ENCODE assay signal across 16 cellular contexts in the genomic region with DNA sequence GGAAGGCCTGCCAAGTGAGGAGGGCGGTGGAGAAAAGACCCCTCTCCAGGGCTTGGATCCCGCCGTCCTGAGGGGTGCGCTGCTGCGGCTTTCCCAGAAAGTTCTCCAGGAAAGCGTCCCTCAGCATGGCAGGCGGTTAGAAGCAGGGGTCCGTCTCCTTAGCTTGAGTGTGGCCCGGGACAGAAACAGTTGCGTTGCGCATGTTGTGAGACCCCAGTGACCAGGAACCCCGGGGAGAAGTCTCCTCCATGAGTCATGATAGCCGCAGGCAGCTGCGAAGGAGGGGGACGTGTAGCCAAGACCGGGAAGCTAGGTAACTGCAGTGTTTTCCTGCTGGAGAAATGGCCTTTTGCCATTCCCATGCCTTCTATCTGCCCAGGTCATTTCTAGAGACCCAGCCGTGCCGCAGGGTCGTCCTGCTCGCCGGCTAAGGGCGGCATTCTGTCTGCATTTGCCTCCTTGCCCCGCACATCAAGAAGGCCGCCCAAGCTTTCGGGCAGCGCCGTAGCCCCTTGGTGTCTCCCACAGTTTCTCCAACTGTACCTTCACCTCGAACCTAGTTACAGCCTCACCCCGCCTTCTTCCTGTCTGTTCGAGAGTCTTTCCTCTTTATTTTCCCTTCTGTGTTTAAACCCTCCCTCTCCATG. TPM values are rescaled to one million over a fixed set of nuclear protein-coding genes. Genes with fewer than 3 reads are reported as not detected.
DNase-seq lines count a peak whose midpoint lies in the region; ATAC-seq, FAIRE-seq and TF ChIP-seq lines count a peak whose summit lies in the region.
"Had no signal": no experiment of that assay in that cellular context is flagged by ENCODE, and none has a peak within 500 bp of the region (broad histone marks: within the 10 kb centered on the region; RNA-seq: fewer than 3 reads in every experiment).

No MANE protein-coding gene starts in this region.

- no peak for DNase-seq in cardiac muscle cell (ENCODE audit: low read depth in 1 of 2, low spot score in 1 of 2)
- DNase-seq in cardiac septum (ENCODE audit: low spot score): no peak
- DNase-seq in activated naive CD8-positive, alpha-beta T cell treated with anti-CD3 and anti-CD28 coated beads for 36 hours: no peak
- DNase-seq in HepG2 (ENCODE audit: low spot score): no peak
- no peak for DNase-seq in upper lobe of right lung
- DNase-seq in hypothalamus (lab: John Stamatoyannopoulos, UW): no peak
- DNase-seq in cerebellar cortex (ENCODE audit: low spot score): no peak
- DNase-seq in urothelium cell line (ENCODE audit: low spot score): no peak
- DNase-seq: DMS 273 treated with DMSO at 0.1 percent for 48 hours; effector CD4-positive, alpha-beta T cell; MV-4-11; NCI-H69; stimulated activated CD4-positive, alpha-beta T cell treated with anti-CD3 and anti-CD28 coated beads, Interleukin-1b, Interleukin-23, amount 100 ng/mL, for 48 hours; transverse colon had no signal

- TF ChIP-seq EP300 in HepG2 (IDR thresholded peaks at IDR 0.05; ENCODE audit: low read depth in 2 of 2, low read length in 2 of 2) (no peak), HepG2 (CRISPR knock-in tag; IDR thresholded peaks at IDR 0.05; ENCODE audit: borderline replicate concordance) (no peak)

- POLR2A ChIA-PET in HepG2 (lab: Yijun Ruan, JAX): no interaction called here

- peaks cover 22% of the 10 kb centered on the region for H3K36me3 Mint-ChIP-seq in activated naive CD8-positive, alpha-beta T cell treated with anti-CD3 and anti-CD28 coated beads for 36 hours

- no peaks in the 10 kb centered on the region for H3K79me2 ChIP-seq in HepG2 (ENCODE audit: insufficient read depth, low read length)

- H2AFZ ChIP-seq in HepG2 (ENCODE audit: low read length): no peak overlapping the region

- TF ChIP-seq CTCF in cardiac muscle cell (IDR thresholded peaks at IDR 0.05; ENCODE audit: low read depth, low read length): no peak
- no peak for TF ChIP-seq CTCF in HepG2 (CRISPR knock-in tag; IDR thresholded peaks at IDR 0.05)
- TF ChIP-seq CTCF in upper lobe of right lung (IDR thresholded peaks at IDR 0.05): no peak

- H3K9me3 Mint-ChIP-seq in activated naive CD8-positive, alpha-beta T cell treated with anti-CD3 and anti-CD28 coated beads for 36 hours: peaks cover 11% of the 10 kb centered on the region

- CTCF ChIA-PET in HepG2 (lab: Yijun Ruan, JAX; ENCODE audit: low intra/inter-chr PET ratio, low total read pairs): no interaction called here

- H3K9ac ChIP-seq in HepG2 (ENCODE audit: insufficient read depth, low read depth, low read length): no peak overlapping the region

- H3K4me1 ChIP-seq in cardiac muscle cell (ENCODE audit: low read depth) (peaks cover 9% of the 10 kb centered on the region), HepG2 (ENCODE audit: insufficient read depth, low read length) (no peaks in the 10 kb centered on the region), upper lobe of right lung (no peaks in the 10 kb centered on the region)
- H3K4me1 ChIP-seq: right atrium auricular region, transverse colon had no signal

- H3K4me3 ChIP-seq in cardiac muscle cell: no peak overlapping the region
- no peak overlapping the region for H3K4me3 ChIP-seq in HepG2 (replicated peaks in 1 of 3; ENCODE audit: insufficient read depth in 1 of 3, low read depth in 2 of 3, low read length in 3 of 3)
- H3K4me3 ChIP-seq in upper lobe of right lung: no peak overlapping the region
- H3K4me3 ChIP-seq: right atrium auricular region, transverse colon had no signal

- H3K4me3 Mint-ChIP-seq in activated naive CD8-positive, alpha-beta T cell treated with anti-CD3 and anti-CD28 coated beads for 36 hours: peak overlapping the region; percentile 66

- H3K9me3 ChIP-seq in cardiac muscle cell (ENCODE audit: low read depth) (no peaks in the 10 kb centered on the region), HepG2 (ENCODE audit: low read length) (no peaks in the 10 kb centered on the region), upper lobe of right lung (no peaks in the 10 kb centered on the region)
- H3K9me3 ChIP-seq: right atrium auricular region had no signal

- no peaks in the 10 kb centered on the region for H3K27me3 Mint-ChIP-seq in activated naive CD8-positive, alpha-beta T cell treated with anti-CD3 and anti-CD28 coated beads for 36 hours

- FAIRE-seq in HepG2 (lab: Jason Lieb, UNC): no peak
- FAIRE-seq in urothelium cell line (lab: Jason Lieb, UNC): no peak

- WGBS in HepG2 (ENCODE audit: low lambda C conversion rate): 96% methylated on average over 28 of the region's 30 CpGs

- no peak overlapping the region for H3K4me2 ChIP-seq in HepG2 (ENCODE audit: low read depth, low read length)

- no peaks in the 10 kb centered on the region for H3K4me1 Mint-ChIP-seq in activated naive CD8-positive, alpha-beta T cell treated with anti-CD3 and anti-CD28 coated beads for 36 hours

- TF ChIP-seq RAD21 in HepG2 (CRISPR knock-in tag; IDR thresholded peaks at IDR 0.05): no peak

- peaks cover 7% of the 10 kb centered on the region for H3K36me3 ChIP-seq in cardiac muscle cell
- peaks cover 4 to 19% of the 10 kb centered on the region in 2 experiments; a peak in 2 of 5 replicates for H3K36me3 ChIP-seq in HepG2 (replicated peaks in 1 of 2; ENCODE audit: control insufficient read depth in 1 of 2, insufficient read depth in 2 of 2, low read length in 2 of 2)
- H3K36me3 ChIP-seq in upper lobe of right lung: peaks cover 41% of the 10 kb centered on the region

- H3K27me3 ChIP-seq in cardiac muscle cell: no peaks in the 10 kb centered on the region
- no peaks in the 10 kb centered on the region for H3K27me3 ChIP-seq in HepG2 (ENCODE audit: control insufficient read depth in 1 of 2, insufficient read depth in 2 of 2, low read length in 2 of 2)
- no peaks in the 10 kb centered on the region for H3K27me3 ChIP-seq in upper lobe of right lung
- H3K27me3 ChIP-seq: right atrium auricular region, transverse colon had no signal

- no peak overlapping the region for H3K27ac Mint-ChIP-seq in activated naive CD8-positive, alpha-beta T cell treated with anti-CD3 and anti-CD28 coated beads for 36 hours

- intact Hi-C loops in cardiac septum (cut with DNase I): no loop called here
- intact Hi-C loops in HepG2 (cut with micrococcal nuclease; ENCODE audit: unreplicated experiment): no loop called here
- intact Hi-C loops in upper lobe of right lung (cut with DNase I): no loop called here

- no peaks in the 10 kb centered on the region for H4K20me1 ChIP-seq in HepG2 (ENCODE audit: insufficient read depth, low read length)

- peak overlapping the region; percentile 13 for H3K27ac ChIP-seq in cardiac muscle cell
- no peak overlapping the region for H3K27ac ChIP-seq in HepG2 (ENCODE audit: extremely low read length, insufficient read depth, low read length)
- no peak overlapping the region for H3K27ac ChIP-seq in upper lobe of right lung
- H3K27ac ChIP-seq: right atrium auricular region, transverse colon had no signal

- BruUV-seq in HepG2 (replicated peaks; lab: Mats Ljungman, UMichigan): no TSS peak

- ATAC-seq in HepG2 (peak; percentile 17; the same call in 1 of the 3 replicates), upper lobe of right lung (peak; percentile 15)
- ATAC-seq: Panc1 had no signal

- in situ Hi-C loops in HepG2 (cut with HindIII; ENCODE audit: extremely low pct_ligation_motif_present, low pct_unique_long_range_greater_than_20kb): no loop called here

- TF ChIP-seq POLR2A in HepG2 (IDR thresholded peaks at IDR 0.05; ENCODE audit: insufficient read depth in 1 of 2, low read depth in 2 of 2, low read length in 2 of 2): no peak

TF ChIP-seq in HepG2, 621 proteins besides CTCF, POLR2A, EP300 and RAD21:
- TF ChIP-seq RBM22 (optimal IDR thresholded peaks at IDR 0.05; ENCODE audit: low read length) (peak; percentile 89), AGO2 (optimal IDR thresholded peaks at IDR 0.05; ENCODE audit: low read depth, low read length) (peak; percentile 38), ZSCAN21 (CRISPR knock-in tag; IDR thresholded peaks at IDR 0.05; ENCODE audit: borderline replicate concordance) (no peak)

RNA-seq across cellular contexts. Expression of a gene that starts 40.9 kb away (rescaled TPM):
- total RNA-seq in cardiac muscle cell (8.0 and 15.5 TPM in 2 replicates), cardiac septum (25.5 TPM), HepG2 (2016; rRNA removed; fragmentation: Illumina TruSeq; extraction: Trizol) (9.6 and 14.5 TPM in 2 replicates), upper lobe of right lung (4.3 TPM)
- polyA plus RNA-seq in cardiac muscle cell (10.3 and 27.2 TPM in 2 replicates), HepG2 (2011; rRNA removed) (10.7 and 12.7 TPM in 2 replicates)
- 1 to 10 TPM; 4.4 to 4.9 TPM for total RNA-seq in activated naive CD8-positive, alpha-beta T cell treated with anti-CD3 and anti-CD28 coated beads for 36 hours
- total RNA-seq in HepG2 (2016; cell fraction: cytosol; rRNA removed; fragmentation: Illumina TruSeq; extraction: Trizol; ENCODE audit: low read depth): 2.0 and 2.9 TPM in 2 replicates
- total RNA-seq in HepG2 (2016; cell fraction: insoluble cytoplasmic fraction; rRNA removed; fragmentation: Illumina TruSeq; extraction: Trizol): 9.5 and 15.4 TPM in 2 replicates
- 3.3 and 3.6 TPM in 2 replicates for total RNA-seq in HepG2 (2016; cell fraction: membrane; rRNA removed; fragmentation: Illumina TruSeq; extraction: Trizol)
- 6.5 and 8.3 TPM in 2 replicates for total RNA-seq in HepG2 (2016; cell fraction: nucleus; rRNA removed; fragmentation: Illumina TruSeq; extraction: Trizol)
- polyA plus RNA-seq in HepG2 (2011; cell fraction: cytosol; rRNA removed): 5.3 and 10.1 TPM in 2 replicates
- polyA plus RNA-seq in HepG2 (2011; cell fraction: nucleus; rRNA removed): 10.8 and 13.7 TPM in 2 replicates
- polyA plus RNA-seq in HepG2 (2012): 13.3 and 18.6 TPM in 2 replicates
- 2.8 and 3.7 TPM in 2 replicates for polyA plus RNA-seq in HepG2 (2016; cell fraction: cytosol; fragmentation: Illumina TruSeq; extraction: Trizol; ENCODE audit: low read depth)
- 21.4 and 21.5 TPM in 2 replicates for polyA plus RNA-seq in HepG2 (2016; cell fraction: insoluble cytoplasmic fraction; fragmentation: Illumina TruSeq; extraction: Trizol; ENCODE audit: low read depth)
- polyA plus RNA-seq in HepG2 (2016; cell fraction: membrane; fragmentation: Illumina TruSeq; extraction: Trizol; ENCODE audit: low read depth): 4.2 and 5.1 TPM in 2 replicates
- polyA plus RNA-seq in HepG2 (2016; cell fraction: nucleus; fragmentation: Illumina TruSeq; extraction: Trizol; ENCODE audit: insufficient read depth, low read depth): 12.2 and 12.3 TPM in 2 replicates
- polyA minus RNA-seq in HepG2 (2011; rRNA and poly(A)+ RNA removed; ENCODE audit: low replicate concordance): 1.0 and 3.9 TPM in 2 replicates
- 4.7 and 5.9 TPM in 2 replicates for polyA minus RNA-seq in HepG2 (2011; cell fraction: cytosol; rRNA and poly(A)+ RNA removed)
- 18.8 and 21.1 TPM in 2 replicates for polyA minus RNA-seq in HepG2 (2011; cell fraction: nucleus; rRNA and poly(A)+ RNA removed)
